Comparison of ENCODE assay signal across 1 cellular context in genomic region chr5:177606071-177607051, GRCh38.
TF ChIP-seq lines count a peak whose summit lies in the region.

No MANE protein-coding gene starts in this region.

TF ChIP-seq in GM12878, 131 proteins besides CTCF, POLR2A, EP300 and RAD21:
- TF ChIP-seq KDM1A (IDR thresholded peaks at IDR 0.05; ENCODE audit: borderline replicate concordance) (no peak), SIX5 (IDR thresholded peaks at IDR 0.05; ENCODE audit: low read depth, low read length, severe bottlenecking) (no peak), BCL11A (IDR thresholded peaks at IDR 0.05; ENCODE audit: low read depth, low read length) (no peak), ETV6 (conservative IDR thresholded peaks at IDR 0.05 in 1 of 2, IDR thresholded peaks at IDR 0.05 in 1 of 2; ENCODE audit: borderline replicate concordance in 1 of 2, low read depth in 1 of 2) (no peak), SPI1 (IDR thresholded peaks at IDR 0.05; ENCODE audit: borderline replicate concordance, insufficient read depth, low read depth, low read length) (no peak), ZBTB33 (IDR thresholded peaks at IDR 0.05) (no peak), FOXK2 (IDR thresholded peaks at IDR 0.05) (no peak), RAD51 (IDR thresholded peaks at IDR 0.05) (no peak), MYC (IDR thresholded peaks at IDR 0.05; ENCODE audit: insufficient read depth, insufficient read length, insufficient replicate concordance, low read length, severe bottlenecking) (no peak), ZNF384 (IDR thresholded peaks at IDR 0.05; ENCODE audit: borderline replicate concordance, low read depth, low read length) (no peak)
- TF ChIP-seq, protein P1, sequence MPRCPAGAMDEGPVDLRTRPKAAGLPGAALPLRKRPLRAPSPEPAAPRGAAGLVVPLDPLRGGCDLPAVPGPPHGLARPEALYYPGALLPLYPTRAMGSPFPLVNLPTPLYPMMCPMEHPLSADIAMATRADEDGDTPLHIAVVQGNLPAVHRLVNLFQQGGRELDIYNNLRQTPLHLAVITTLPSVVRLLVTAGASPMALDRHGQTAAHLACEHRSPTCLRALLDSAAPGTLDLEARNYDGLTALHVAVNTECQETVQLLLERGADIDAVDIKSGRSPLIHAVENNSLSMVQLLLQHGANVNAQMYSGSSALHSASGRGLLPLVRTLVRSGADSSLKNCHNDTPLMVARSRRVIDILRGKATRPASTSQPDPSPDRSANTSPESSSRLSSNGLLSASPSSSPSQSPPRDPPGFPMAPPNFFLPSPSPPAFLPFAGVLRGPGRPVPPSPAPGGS (IDR thresholded peaks at IDR 0.05; ENCODE audit: borderline replicate concordance, insufficient read depth, low read depth, low read length, poor library complexity, severe bottlenecking) = no peak
